In genomic region chr7:31437466-31437865, GRCh38 we compare ENCODE assay signal across 14 cellular contexts.
DNase-seq lines count a peak whose midpoint lies in the region; ATAC-seq lines count a peak whose summit lies in the region.
"Had no signal": no experiment of that assay in that cellular context is flagged by ENCODE, and none has a peak within 500 bp of the region (broad histone marks: within the 10 kb centered on the region; RNA-seq: fewer than 3 reads in every experiment).

No MANE protein-coding gene starts in this region.

- no peak for ATAC-seq in HG02981 (IDR thresholded peaks at IDR 0.05; ENCODE audit: unreplicated experiment)
- ATAC-seq: HepG2, SK-N-SH treated with all-trans-retinoic acid at 6 μM for 48 hours had no signal

- DNase-seq in COR-L47 (lab: John Stamatoyannopoulos, UW) (peak; percentile 8), NCI-H187 (lab: John Stamatoyannopoulos, UW) (peak; percentile 82 to 84), NCI-H526 (lab: John Stamatoyannopoulos, UW) (peak; percentile 81 to 89), islet precursor cell (peak; percentile 48), dedifferentiated amniotic fluid mesenchymal stem cell (ENCODE audit: extremely low spot score) (no peak), NCI-H774 (lab: John Stamatoyannopoulos, UW) (no peak)
- DNase-seq: KG1, NCI-H1694, NCI-H524 treated with DMSO at 0.1 percent for 48 hours, SHP77, T-helper 1 cell had no signal

Comparison
In these comparisons a context has a peak if more than half of its experiments do, and no peak if none do; other contexts are left out.
1. DNase-seq: peak in COR-L47 (single experiment), NCI-H187 (2 of 2), NCI-H526 (2 of 2) and islet precursor cell (single experiment); none in dedifferentiated amniotic fluid mesenchymal stem cell (single experiment) and NCI-H774 (single experiment).